1 cellular context compared by ENCODE assay signal in genomic region chr7:47640215-47640739, GRCh38.
TF ChIP-seq lines count a peak whose summit lies in the region.

No MANE protein-coding gene starts in this region.

TF ChIP-seq in GM23338, 12 proteins besides CTCF, POLR2A, EP300 and RAD21 (continued from another document):
- no peak for TF ChIP-seq ZNF462 (CRISPR knock-in tag; IDR thresholded peaks at IDR 0.05)
- TF ChIP-seq ETS1 (IDR thresholded peaks at IDR 0.05): no peak
- no peak for TF ChIP-seq ZNF114 (CRISPR knock-in tag; IDR thresholded peaks at IDR 0.05)
- TF ChIP-seq REST (IDR thresholded peaks at IDR 0.05; ENCODE audit: unreplicated experiment): no peak
